ENCODE assay signal across 8 cellular contexts in the genomic region with DNA sequence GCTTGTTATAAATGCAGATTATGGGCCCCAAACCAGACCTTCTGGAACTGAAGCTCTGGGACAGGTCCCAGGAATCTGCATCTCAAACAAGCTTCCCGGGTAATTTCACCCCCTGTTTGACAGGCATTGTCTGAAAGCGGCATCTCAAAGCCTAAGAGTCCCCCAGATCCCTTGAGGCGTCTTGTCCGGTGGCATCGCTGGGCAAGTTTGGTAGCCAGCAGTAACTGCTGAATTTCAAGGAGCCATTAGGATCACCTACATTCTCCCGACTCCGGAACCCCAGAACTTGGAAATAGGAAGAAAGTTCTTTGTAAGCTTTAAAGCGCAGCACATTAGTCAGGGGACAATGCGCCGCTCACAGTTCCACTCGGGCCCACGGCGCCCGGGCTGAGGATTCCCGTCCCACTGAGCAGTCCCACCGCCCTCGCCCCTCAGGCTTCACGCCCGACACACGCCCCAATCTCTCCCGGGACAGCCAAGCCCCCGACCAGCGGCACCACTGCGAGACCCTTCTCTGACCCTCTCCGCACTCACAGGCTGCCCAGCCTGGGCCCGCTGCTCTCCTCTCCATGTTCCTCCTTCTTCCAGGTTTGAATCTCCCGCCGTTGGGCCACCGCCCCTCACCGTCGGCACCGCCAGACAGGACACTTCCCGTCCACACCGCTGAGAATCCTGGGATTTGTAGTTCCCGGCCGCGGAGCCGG. TPM values are rescaled to one million over a fixed set of nuclear protein-coding genes. Genes with fewer than 3 reads are reported as not detected.
DNase-seq lines count a peak whose midpoint lies in the region; ATAC-seq and TF ChIP-seq lines count a peak whose summit lies in the region.

A gene with protein sequence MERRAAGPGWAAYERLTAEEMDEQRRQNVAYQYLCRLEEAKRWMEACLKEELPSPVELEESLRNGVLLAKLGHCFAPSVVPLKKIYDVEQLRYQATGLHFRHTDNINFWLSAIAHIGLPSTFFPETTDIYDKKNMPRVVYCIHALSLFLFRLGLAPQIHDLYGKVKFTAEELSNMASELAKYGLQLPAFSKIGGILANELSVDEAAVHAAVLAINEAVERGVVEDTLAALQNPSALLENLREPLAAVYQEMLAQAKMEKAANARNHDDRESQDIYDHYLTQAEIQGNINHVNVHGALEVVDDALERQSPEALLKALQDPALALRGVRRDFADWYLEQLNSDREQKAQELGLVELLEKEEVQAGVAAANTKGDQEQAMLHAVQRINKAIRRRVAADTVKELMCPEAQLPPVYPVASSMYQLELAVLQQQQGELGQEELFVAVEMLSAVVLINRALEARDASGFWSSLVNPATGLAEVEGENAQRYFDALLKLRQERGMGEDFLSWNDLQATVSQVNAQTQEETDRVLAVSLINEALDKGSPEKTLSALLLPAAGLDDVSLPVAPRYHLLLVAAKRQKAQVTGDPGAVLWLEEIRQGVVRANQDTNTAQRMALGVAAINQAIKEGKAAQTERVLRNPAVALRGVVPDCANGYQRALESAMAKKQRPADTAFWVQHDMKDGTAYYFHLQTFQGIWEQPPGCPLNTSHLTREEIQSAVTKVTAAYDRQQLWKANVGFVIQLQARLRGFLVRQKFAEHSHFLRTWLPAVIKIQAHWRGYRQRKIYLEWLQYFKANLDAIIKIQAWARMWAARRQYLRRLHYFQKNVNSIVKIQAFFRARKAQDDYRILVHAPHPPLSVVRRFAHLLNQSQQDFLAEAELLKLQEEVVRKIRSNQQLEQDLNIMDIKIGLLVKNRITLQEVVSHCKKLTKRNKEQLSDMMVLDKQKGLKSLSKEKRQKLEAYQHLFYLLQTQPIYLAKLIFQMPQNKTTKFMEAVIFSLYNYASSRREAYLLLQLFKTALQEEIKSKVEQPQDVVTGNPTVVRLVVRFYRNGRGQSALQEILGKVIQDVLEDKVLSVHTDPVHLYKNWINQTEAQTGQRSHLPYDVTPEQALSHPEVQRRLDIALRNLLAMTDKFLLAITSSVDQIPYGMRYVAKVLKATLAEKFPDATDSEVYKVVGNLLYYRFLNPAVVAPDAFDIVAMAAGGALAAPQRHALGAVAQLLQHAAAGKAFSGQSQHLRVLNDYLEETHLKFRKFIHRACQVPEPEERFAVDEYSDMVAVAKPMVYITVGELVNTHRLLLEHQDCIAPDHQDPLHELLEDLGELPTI (N-terminal part only) (minus strand): TSS at position 607 of the 704 bp plus-strand sequence. CDS start 36 bp downstream, at position 571.

- peak within 1 kb of the TSS; percentile 54 for H3K27ac ChIP-seq in RWPE2 (ENCODE audit: poor library complexity, severe bottlenecking)

- peak within 1 kb of the TSS in 5 of 7 donors; percentile 21 to 82 (median 39) for H3K27ac Mint-ChIP-seq in CD14-positive monocyte
- peak within 1 kb of the TSS; percentile 66 for H3K27ac Mint-ChIP-seq in activated T-helper 17 cell treated with anti-CD3 and anti-CD28 coated beads, Interleukin-2, amount 50 U/mL, for 72 hours
- peak within 1 kb of the TSS in 1 of 2 donors; percentile 13 for H3K27ac Mint-ChIP-seq in natural killer cell

- H3K9me3 ChIP-seq in RWPE2 (ENCODE audit: severe bottlenecking): no peaks in the 10 kb centered on the region

- intact Hi-C loops in CD14-positive monocyte (cut with micrococcal nuclease) (loop anchor here in 1 of 2 donors (5.0 kb wide), 1 partner anchor 80 kb away; no protein-coding TSS in a partner anchor), natural killer cell (cut with micrococcal nuclease) (no loop called here)

- ATAC-seq in GM21515 (IDR thresholded peaks at IDR 0.05; ENCODE audit: unreplicated experiment) (peak; percentile 84), RWPE2 (ENCODE audit: low read depth) (peak; percentile 95), natural killer cell (peak; percentile 73 to 84 (median 74))
- peak; percentile 73 for ATAC-seq in activated T-helper 17 cell treated with anti-CD3 and anti-CD28 coated beads, Interleukin-2, amount 50 U/mL, for 72 hours (replicated peaks)

- peak; percentile 94 for DNase-seq in CD14-positive monocyte (ENCODE audit: low spot score)
- peak; percentile 75 for DNase-seq in LHCN-M2 (ENCODE audit: low read depth)
- peak; percentile 88 for DNase-seq in RWPE2 (ENCODE audit: low spot score)
- peak; percentile 82 for DNase-seq in fibroblast of pulmonary artery (ENCODE audit: low read depth)
- peak; percentile 35 for DNase-seq in natural killer cell
- DNase-seq in stimulated activated naive CD4-positive, alpha-beta T cell (lab: John Stamatoyannopoulos, UW): peak; percentile 30 to 75 (median 64)

- peaks cover 0 to 1% (median 0%) of the 10 kb centered on the region in 7 donors for H3K9me3 Mint-ChIP-seq in CD14-positive monocyte
- no peaks in the 10 kb centered on the region for H3K9me3 Mint-ChIP-seq in activated T-helper 17 cell treated with anti-CD3 and anti-CD28 coated beads, Interleukin-2, amount 50 U/mL, for 72 hours
- H3K9me3 Mint-ChIP-seq in natural killer cell: no peaks in the 10 kb centered on the region

- peaks cover 10% of the 10 kb centered on the region for H3K4me1 ChIP-seq in RWPE2 (ENCODE audit: insufficient read depth, poor library complexity, severe bottlenecking)

- TF ChIP-seq CTCF in CD14-positive monocyte (IDR thresholded peaks at IDR 0.05) (no peak), RWPE2 (IDR thresholded peaks at IDR 0.05; ENCODE audit: poor library complexity, severe bottlenecking) (no peak), fibroblast of pulmonary artery (IDR thresholded peaks at IDR 0.05; ENCODE audit: low read length, missing control alignments) (no peak), natural killer cell (IDR thresholded peaks at IDR 0.05) (no peak)

- H3K4me3 Mint-ChIP-seq in CD14-positive monocyte (peak within 1 kb of the TSS; percentile 82 to 92), natural killer cell (peak within 1 kb of the TSS; percentile 82)
- H3K4me3 Mint-ChIP-seq in activated T-helper 17 cell treated with anti-CD3 and anti-CD28 coated beads, Interleukin-2, amount 50 U/mL, for 72 hours: peak within 1 kb of the TSS; percentile 81

- H3K27me3 Mint-ChIP-seq in CD14-positive monocyte (ENCODE audit: low read depth in 3 of 3): peaks cover 0 to 8% (median 7%) of the 10 kb centered on the region in 3 donors
- H3K27me3 Mint-ChIP-seq in activated T-helper 17 cell treated with anti-CD3 and anti-CD28 coated beads, Interleukin-2, amount 50 U/mL, for 72 hours: peaks cover 33% of the 10 kb centered on the region
- peaks cover 29 to 37% of the 10 kb centered on the region in 2 donors for H3K27me3 Mint-ChIP-seq in natural killer cell (ENCODE audit: low read depth in 2 of 2)

- H3K27me3 ChIP-seq in RWPE2 (ENCODE audit: insufficient read depth, poor library complexity, severe bottlenecking): no peaks in the 10 kb centered on the region

- H3K4me3 ChIP-seq in RWPE2 (ENCODE audit: severe bottlenecking) (peak within 1 kb of the TSS; percentile 50), fibroblast of pulmonary artery (replicated peaks; ENCODE audit: low read depth, low read length) (peak within 1 kb of the TSS; percentile 72)

- H3K36me3 ChIP-seq in RWPE2 (ENCODE audit: low read depth): peaks cover 35% of the 10 kb centered on the region

- H3K36me3 Mint-ChIP-seq in CD14-positive monocyte: peaks cover 18 to 19% of the 10 kb centered on the region in 2 donors
- no peaks in the 10 kb centered on the region for H3K36me3 Mint-ChIP-seq in activated T-helper 17 cell treated with anti-CD3 and anti-CD28 coated beads, Interleukin-2, amount 50 U/mL, for 72 hours (ENCODE audit: low read depth)
- no peaks in the 10 kb centered on the region for H3K36me3 Mint-ChIP-seq in natural killer cell

- H3K4me1 Mint-ChIP-seq in CD14-positive monocyte (peaks cover 29% of the 10 kb centered on the region), natural killer cell (peaks cover 14 to 15% of the 10 kb centered on the region in 2 donors)
- H3K4me1 Mint-ChIP-seq in activated T-helper 17 cell treated with anti-CD3 and anti-CD28 coated beads, Interleukin-2, amount 50 U/mL, for 72 hours: peaks cover 16% of the 10 kb centered on the region

RNA-seq across cellular contexts. Expression of the gene that starts here (rescaled TPM):
- under 1 TPM in 1 of 2 donors, not detected in 1; 0.03 TPM for polyA plus RNA-seq in CD14-positive monocyte
- 45.6 and 48.0 TPM in 2 replicates for total RNA-seq in LHCN-M2 (2014; rRNA removed)
- 15.0 TPM for polyA plus RNA-seq in LHCN-M2 (2012)
- total RNA-seq in activated T-helper 17 cell treated with anti-CD3 and anti-CD28 coated beads, Interleukin-2, amount 50 U/mL, for 72 hours: 1 to 10 TPM; 8.7 to 9.4 TPM
- total RNA-seq in natural killer cell: under 1 TPM; 0.08 to 0.21 (median 0.14) TPM

Comparison
In these comparisons a context has a peak if more than half of its experiments do, and no peak if none do; other contexts are left out.
1. Peak in every context shown above with its lines: DNase-seq, ATAC-seq, H3K4me3 ChIP-seq and H3K27ac ChIP-seq.
2. RNA of the gene that starts here (total RNA-seq): 45.6 to 48.0 TPM in LHCN-M2 and 8.7 to 9.4 TPM in activated T-helper 17 cell treated with anti-CD3 and anti-CD28 coated beads, Interleukin-2, amount 50 U/mL, for 72 hours; 0.08 to 0.21 TPM in natural killer cell; every median in the first group is over 4 times any median in the second.
3. Peak in DNase-seq in CD14-positive monocyte; RNA of the gene not detected or under 1 TPM.
4. Peak in DNase-seq and ATAC-seq in natural killer cell; RNA of the gene not detected or under 1 TPM.
5. DNase-seq: peak in every context shown above with its lines; median percentile 94 in CD14-positive monocyte; 88 in RWPE2; 82 in fibroblast of pulmonary artery; 75 in LHCN-M2; 64 in stimulated activated naive CD4-positive, alpha-beta T cell; 35 in natural killer cell.